ENCODE assay signal across 8 cellular contexts in the genomic region with DNA sequence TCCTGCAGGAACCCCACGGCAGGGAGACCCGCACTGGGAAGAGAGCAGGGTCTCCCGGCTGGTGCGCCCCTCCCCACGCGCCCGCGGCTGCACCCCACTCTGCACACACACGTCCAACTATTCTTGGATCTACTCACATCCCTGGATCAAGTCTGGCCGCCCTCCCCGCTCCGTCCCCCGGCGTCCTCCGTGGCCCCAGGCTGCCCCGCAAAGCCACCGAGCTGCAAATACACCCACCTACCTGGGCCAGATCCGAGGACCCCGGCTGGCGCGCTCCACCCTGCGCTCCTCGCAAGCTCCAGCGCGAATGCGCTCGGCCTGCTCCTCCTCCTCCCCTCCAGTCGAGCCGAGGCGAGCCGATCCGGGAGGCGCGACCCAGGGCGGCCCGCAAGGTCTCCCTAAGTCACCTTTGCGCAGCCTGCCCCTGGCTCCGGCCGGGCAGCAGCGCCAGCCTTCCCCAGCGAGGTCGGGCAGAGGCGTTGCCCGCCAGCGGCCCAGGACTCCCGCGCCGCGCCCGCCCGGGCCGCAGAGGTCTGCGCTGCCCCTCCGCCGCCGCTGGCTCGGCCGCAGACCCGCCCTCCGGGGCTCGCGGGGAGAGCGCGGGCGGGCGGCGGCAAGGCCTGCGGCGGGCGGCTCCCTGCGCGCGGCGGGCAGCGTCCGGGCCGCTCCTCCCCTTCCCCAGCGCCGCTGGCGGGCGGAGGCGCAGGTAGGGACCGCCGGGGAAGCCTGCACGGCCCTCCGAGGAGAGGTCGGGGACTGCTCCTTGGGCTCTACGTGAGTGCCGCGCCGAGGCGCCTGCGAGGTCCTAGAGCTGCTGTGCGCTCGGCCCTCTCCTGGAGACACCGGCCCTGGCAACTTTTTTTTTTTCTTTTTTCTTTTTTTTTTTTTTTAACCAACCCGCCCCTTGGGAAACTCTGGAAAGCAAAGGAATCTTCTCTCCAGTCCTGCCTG.
DNase-seq lines count a peak whose midpoint lies in the region; ATAC-seq and TF ChIP-seq lines count a peak whose summit lies in the region.

No MANE protein-coding gene starts in this region.

- DNase-seq in ELF-1 (ENCODE audit: low read depth, low spot score), result peak; percentile 94
- DNase-seq in HT-29 (ENCODE audit: low spot score), result peak; percentile 75
- no peak for DNase-seq in SK-N-MC (ENCODE audit: low read depth, low spot score)
- DNase-seq in spleen, result peak; percentile 91
- DNase-seq in effector CD4-positive, alpha-beta T cell, result no peak

- no peak overlapping the region for H3K27ac ChIP-seq in SK-N-MC
- peak overlapping the region; percentile 91 for H3K27ac ChIP-seq in layer of hippocampus (ENCODE audit: low read depth, low read length)
- H3K27ac ChIP-seq in spleen, result peak overlapping the region; percentile 27 to 85 (median 80)

- peaks cover 9% of the 10 kb centered on the region for H3K36me3 Mint-ChIP-seq in dendritic cell treated with granulocyte-macrophage colony-stimulating factor and Interleukin-4, amounts not matched to agents 40 ng/mL and 50 ng/mL, for 4 days (ENCODE audit: low read depth)

- H3K27me3 ChIP-seq in layer of hippocampus (ENCODE audit: control insufficient read depth, insufficient read depth, low read length) (no peaks in the 10 kb centered on the region), spleen (replicated peaks in 1 of 7) (peaks cover 0 to 29% (median 3%) of the 10 kb centered on the region in 7 donors)

- H3K9me3 Mint-ChIP-seq in dendritic cell treated with granulocyte-macrophage colony-stimulating factor and Interleukin-4, amounts not matched to agents 40 ng/mL and 50 ng/mL, for 4 days, result no peaks in the 10 kb centered on the region

- ATAC-seq in HG02840 (IDR thresholded peaks at IDR 0.05; ENCODE audit: low FRiP score, unreplicated experiment), result no peak

- H3K4me3 Mint-ChIP-seq in dendritic cell treated with granulocyte-macrophage colony-stimulating factor and Interleukin-4, amounts not matched to agents 40 ng/mL and 50 ng/mL, for 4 days, result peak overlapping the region; percentile 85

- H3K36me3 ChIP-seq in SK-N-MC (ENCODE audit: insufficient read depth, low read length) (no peaks in the 10 kb centered on the region), spleen (no peaks in the 10 kb centered on the region)

- peak overlapping the region; percentile 62 for H3K27ac Mint-ChIP-seq in dendritic cell treated with granulocyte-macrophage colony-stimulating factor and Interleukin-4, amounts not matched to agents 40 ng/mL and 50 ng/mL, for 4 days

- peak overlapping the region; percentile 86 for H3K4me3 ChIP-seq in SK-N-MC
- H3K4me3 ChIP-seq in spleen, result peak overlapping the region; percentile 48 to 78 (median 51)

- H3K9me3 ChIP-seq in SK-N-MC (ENCODE audit: low read depth, low read length), result no peaks in the 10 kb centered on the region
- H3K9me3 ChIP-seq in spleen, result peaks cover 0 to 13% (median 1%) of the 10 kb centered on the region in 8 donors

- intact Hi-C loops in dendritic cell treated with granulocyte-macrophage colony-stimulating factor and Interleukin-4, amounts not matched to agents 40 ng/mL and 50 ng/mL, for 4 days (cut with micrococcal nuclease), result no loop called here
- intact Hi-C loops in spleen (cut with DNase I; ENCODE audit: low total_unique reads), result no loop called here

- H3K4me1 ChIP-seq in spleen, result peaks cover 5 to 52% (median 33%) of the 10 kb centered on the region in 6 donors

- H3K4me1 Mint-ChIP-seq in dendritic cell treated with granulocyte-macrophage colony-stimulating factor and Interleukin-4, amounts not matched to agents 40 ng/mL and 50 ng/mL, for 4 days (ENCODE audit: low read depth), result peaks cover 45% of the 10 kb centered on the region

- peaks cover 14% of the 10 kb centered on the region for H3K27me3 Mint-ChIP-seq in dendritic cell treated with granulocyte-macrophage colony-stimulating factor and Interleukin-4, amounts not matched to agents 40 ng/mL and 50 ng/mL, for 4 days

- TF ChIP-seq CTCF in spleen (IDR thresholded peaks at IDR 0.05 in 8 of 11, conservative IDR thresholded peaks at IDR 0.05 in 3 of 11), result no peak

- WGBS in spleen, 5 donors, result 2 to 6% (median 3%) methylated on average over 44 to 97 of the region's 97 CpGs

- no peak for TF ChIP-seq POLR2A in spleen (IDR thresholded peaks at IDR 0.05)

- H3K9ac ChIP-seq in SK-N-MC (ENCODE audit: insufficient read length), result peak overlapping the region; percentile 66

Comparison
In these comparisons a context has a peak if more than half of its experiments do, and no peak if none do; other contexts are left out.
1. DNase-seq: peak in ELF-1 (single experiment), HT-29 (single experiment) and spleen (single experiment); none in SK-N-MC (single experiment) and effector CD4-positive, alpha-beta T cell (single experiment).